ENCODE assay signal across 8 cellular contexts in the genomic region with DNA sequence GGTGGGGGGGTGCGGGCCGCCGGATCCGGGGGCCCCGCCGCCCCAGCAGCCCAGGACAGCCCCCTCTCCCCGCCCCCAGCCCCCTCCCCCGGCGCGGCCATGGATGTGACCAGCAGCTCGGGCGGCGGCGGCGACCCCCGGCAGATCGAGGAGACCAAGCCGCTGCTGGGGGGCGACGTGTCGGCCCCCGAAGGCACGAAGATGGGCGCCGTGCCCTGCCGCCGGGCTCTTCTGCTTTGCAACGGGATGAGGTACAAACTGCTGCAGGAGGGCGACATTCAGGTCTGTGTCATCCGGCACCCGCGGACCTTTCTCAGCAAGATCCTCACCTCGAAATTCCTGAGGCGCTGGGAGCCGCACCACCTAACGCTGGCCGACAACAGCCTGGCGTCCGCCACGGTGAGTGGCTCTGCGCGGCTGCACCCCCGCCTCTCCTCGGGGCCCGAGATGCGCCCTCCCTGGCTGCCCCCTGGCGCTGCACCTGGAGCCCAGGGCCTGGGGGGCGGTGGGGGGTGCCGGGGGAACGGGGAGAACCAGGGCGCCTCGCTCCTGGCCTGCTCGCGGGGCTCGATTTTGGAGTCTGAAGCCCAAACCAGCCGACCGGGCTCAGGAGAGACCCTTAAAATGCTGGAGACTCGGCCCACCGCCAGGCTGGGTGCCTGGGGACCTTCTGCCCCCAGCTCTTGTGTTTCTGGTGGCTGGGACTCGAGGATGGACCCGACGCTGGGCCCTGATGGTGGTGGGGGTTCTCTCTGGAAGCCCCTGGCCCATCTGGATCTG. TPM values are rescaled to one million over a fixed set of nuclear protein-coding genes. Genes with fewer than 3 reads are reported as not detected.
DNase-seq lines count a peak whose midpoint lies in the region; ATAC-seq and TF ChIP-seq lines count a peak whose summit lies in the region.

No MANE protein-coding gene starts in this region.

- H3K9me3 Mint-ChIP-seq in activated CD4-positive, alpha-beta T cell treated with anti-CD3 and anti-CD28 coated beads for 36 hours (ENCODE audit: low read depth), result no peaks in the 10 kb centered on the region
- no peaks in the 10 kb centered on the region for H3K9me3 Mint-ChIP-seq in type B pancreatic cell

- peak overlapping the region; percentile 81 for H3K4me3 ChIP-seq in effector memory CD4-positive, alpha-beta T cell (ENCODE audit: insufficient read depth, low read depth, low read length, poor library complexity, severe bottlenecking)

- peak overlapping the region; percentile 66 for H3K27ac ChIP-seq in effector memory CD4-positive, alpha-beta T cell (ENCODE audit: insufficient read depth, low read length, poor library complexity, severe bottlenecking)

- DNase-seq in AG08396 (ENCODE audit: low spot score), result peak; percentile 75
- peak; percentile 61 for DNase-seq in HK-2 (ENCODE audit: unreplicated experiment)
- peak; percentile 72 for DNase-seq in activated CD4-positive, alpha-beta T cell treated with anti-CD3 and anti-CD28 coated beads for 36 hours
- peak in 2 of 3 donors; percentile 9 to 15 for DNase-seq in effector memory CD4-positive, alpha-beta T cell
- DNase-seq in midbrain (lab: John Stamatoyannopoulos, UW), result peak; percentile 14
- DNase-seq in type B pancreatic cell (ENCODE audit: extremely low spot score, unreplicated experiment), result no peak

- no peaks in the 10 kb centered on the region for H3K9me3 ChIP-seq in effector memory CD4-positive, alpha-beta T cell (ENCODE audit: control insufficient read depth, low read length)

- CTCF ChIA-PET in activated CD4-positive, alpha-beta T cell treated with anti-CD3 and anti-CD28 coated beads for 36 hours (lab: Charles Lee), result interaction anchor here (1.1 kb wide), 1 partner anchor 42 kb away, joined by 3 read pairs; no protein-coding TSS in a partner anchor

- TF ChIP-seq POLR2A in GM18505 (IDR thresholded peaks at IDR 0.05; ENCODE audit: borderline replicate concordance, extremely low read depth, insufficient read depth, insufficient read length), result no peak

- ATAC-seq in GM18505 (IDR thresholded peaks at IDR 0.05; ENCODE audit: unreplicated experiment), result peak; percentile 32
- peak; percentile 48 for ATAC-seq in activated CD4-positive, alpha-beta T cell treated with anti-CD3 and anti-CD28 coated beads for 36 hours
- no peak for ATAC-seq in HG02970 (IDR thresholded peaks at IDR 0.05; ENCODE audit: low FRiP score, unreplicated experiment)

- intact Hi-C loops in activated CD4-positive, alpha-beta T cell treated with anti-CD3 and anti-CD28 coated beads for 36 hours (cut with DNase I, micrococcal nuclease), result loop anchor here (2.0 to 5.0 kb wide), 7 partner anchors 123 to 1843 kb away; partner anchors contain the start of genes C16orf46 (in 1 of the 2), CENPN (in 1 of the 2), CMC2 (in 1 of the 2) and GAN (in 1 of the 2)

- H3K27me3 ChIP-seq in effector memory CD4-positive, alpha-beta T cell (replicated peaks; ENCODE audit: control insufficient read depth, insufficient read depth, low read length, poor library complexity, severe bottlenecking), result no peaks in the 10 kb centered on the region

- H3K27me3 Mint-ChIP-seq in activated CD4-positive, alpha-beta T cell treated with anti-CD3 and anti-CD28 coated beads for 36 hours, result no peaks in the 10 kb centered on the region
- peaks cover 9% of the 10 kb centered on the region for H3K27me3 Mint-ChIP-seq in type B pancreatic cell

- peaks cover 5% of the 10 kb centered on the region for H3K36me3 Mint-ChIP-seq in activated CD4-positive, alpha-beta T cell treated with anti-CD3 and anti-CD28 coated beads for 36 hours (ENCODE audit: low read depth)
- peaks cover 5% of the 10 kb centered on the region for H3K36me3 Mint-ChIP-seq in type B pancreatic cell

- peaks cover 41% of the 10 kb centered on the region for H3K4me1 Mint-ChIP-seq in activated CD4-positive, alpha-beta T cell treated with anti-CD3 and anti-CD28 coated beads for 36 hours
- peaks cover 45% of the 10 kb centered on the region for H3K4me1 Mint-ChIP-seq in type B pancreatic cell (ENCODE audit: unreplicated experiment)

- POLR2A ChIA-PET in activated CD4-positive, alpha-beta T cell treated with anti-CD3 and anti-CD28 coated beads for 36 hours (lab: Charles Lee), result no interaction called here

- peak; percentile 22 for TF ChIP-seq CTCF in type B pancreatic cell (conservative IDR thresholded peaks at IDR 0.05)

- no peaks in the 10 kb centered on the region for H3K36me3 ChIP-seq in effector memory CD4-positive, alpha-beta T cell (ENCODE audit: control insufficient read depth, insufficient read depth, low read length)

- peaks cover 23% of the 10 kb centered on the region for H3K4me1 ChIP-seq in effector memory CD4-positive, alpha-beta T cell (ENCODE audit: control insufficient read depth, insufficient read depth, low read length, poor library complexity, severe bottlenecking)

- H3K4me3 Mint-ChIP-seq in activated CD4-positive, alpha-beta T cell treated with anti-CD3 and anti-CD28 coated beads for 36 hours, result peak overlapping the region; percentile 96
- peak overlapping the region; percentile 96 for H3K4me3 Mint-ChIP-seq in type B pancreatic cell

- H3K27ac Mint-ChIP-seq in activated CD4-positive, alpha-beta T cell treated with anti-CD3 and anti-CD28 coated beads for 36 hours, result peak overlapping the region; percentile 93
- H3K27ac Mint-ChIP-seq in type B pancreatic cell, result peak overlapping the region; percentile 95

RNA-seq across cellular contexts. Expression of gene CMIP, which starts 0.7 kb away (rescaled TPM):
- 10 to 100 TPM; 39.1 to 40.3 TPM for total RNA-seq in activated CD4-positive, alpha-beta T cell treated with anti-CD3 and anti-CD28 coated beads for 36 hours
- 46.6 and 51.4 TPM in 2 replicates for total RNA-seq in type B pancreatic cell (ENCODE audit: low replicate concordance)
